Comparison of ENCODE assay signal across 8 cellular contexts in genomic region chr21:44800971-44801467, GRCh38. TPM values are rescaled to one million over a fixed set of nuclear protein-coding genes. Genes with fewer than 3 reads are reported as not detected.
A peak's percentile ranks its signal among the peaks of the same experiment; 100 is the strongest.
DNase-seq lines count a peak whose midpoint lies in the region; ATAC-seq and TF ChIP-seq lines count a peak whose summit lies in the region.

No MANE protein-coding gene starts in this region.

- H3K4me1 Mint-ChIP-seq in MCF 10A (ENCODE audit: insufficient read depth, unreplicated experiment) = peaks cover 34% of the 10 kb centered on the region

- peak overlapping the region; percentile 94 to 98 for H3K4me3 ChIP-seq in left lung
- peak overlapping the region; percentile 81 to 86 for H3K4me3 ChIP-seq in tibial artery

- peaks cover 14 to 42% of the 10 kb centered on the region in 2 donors for H3K4me1 ChIP-seq in left lung
- peaks cover 0 to 30% (median 24%) of the 10 kb centered on the region in 4 donors for H3K4me1 ChIP-seq in tibial artery

- peak; percentile 49 for TF ChIP-seq CTCF in MCF 10A (IDR thresholded peaks at IDR 0.05; ENCODE audit: unreplicated experiment)
- peak in 1 of 2 donors; percentile 6 for TF ChIP-seq CTCF in left lung (IDR thresholded peaks at IDR 0.05)
- peak; percentile 33 to 39 for TF ChIP-seq CTCF in tibial artery (IDR thresholded peaks at IDR 0.05)

- POLR2A ChIA-PET in MCF 10A (lab: Yijun Ruan, JAX) = interaction anchor here (0.6 to 5.4 kb wide), 24 partner anchors 8 to 1176 kb away, joined by 3 to 161 read pairs (median 4); partner anchors contain the start of genes PTTG1IP, SLX9 and SUMO3

- ATAC-seq in GM21423 (IDR thresholded peaks at IDR 0.05; ENCODE audit: unreplicated experiment) = peak; percentile 38
- peak; percentile 49 for ATAC-seq in left lung
- no peak for ATAC-seq in HG02623 (IDR thresholded peaks at IDR 0.05; ENCODE audit: unreplicated experiment)

- CTCF ChIA-PET in MCF 10A (lab: Yijun Ruan, JAX) = interaction anchor here (0.6 to 4.6 kb wide), 35 partner anchors 8 to 339 kb away, joined by 3 to 48 read pairs (median 5); partner anchors contain the start of genes KRTAP12-2 and SLX9

- H3K27me3 ChIP-seq in left lung (no peaks in the 10 kb centered on the region), tibial artery (no peaks in the 10 kb centered on the region)

- H3K36me3 Mint-ChIP-seq in MCF 10A (ENCODE audit: insufficient read depth, unreplicated experiment) = peaks cover 54% of the 10 kb centered on the region

- H3K9me3 ChIP-seq in left lung (no peaks in the 10 kb centered on the region), tibial artery (no peaks in the 10 kb centered on the region)

- DNase-seq in NCI-H1417 (lab: John Stamatoyannopoulos, UW) = peak; percentile 20 to 69 (median 65)
- no peak for DNase-seq in NCI-H1417 treated with DMSO at 0.1 percent for 48 hours (lab: John Stamatoyannopoulos, UW)
- peak; percentile 81 for DNase-seq in NCI-H69 (lab: John Stamatoyannopoulos, UW)
- DNase-seq in MCF 10A (ENCODE audit: unreplicated experiment) = peak; percentile 59
- no peak for DNase-seq in left lung
- no peak for DNase-seq in tibial artery

- peak overlapping the region; percentile 89 for H3K4me3 Mint-ChIP-seq in MCF 10A (ENCODE audit: unreplicated experiment)

- H3K27ac Mint-ChIP-seq in MCF 10A (ENCODE audit: low read depth, unreplicated experiment) = peak overlapping the region; percentile 54

- H3K9me3 Mint-ChIP-seq in MCF 10A (ENCODE audit: unreplicated experiment) = no peaks in the 10 kb centered on the region

- TSS peak; percentile 29 for BruUV-seq in MCF 10A (replicated peaks; lab: Mats Ljungman, UMichigan)

- no peaks in the 10 kb centered on the region for H3K27me3 Mint-ChIP-seq in MCF 10A (ENCODE audit: insufficient read depth, unreplicated experiment)

- intact Hi-C loops in MCF 10A (cut with micrococcal nuclease) (loop anchor here (1.0 to 2.0 kb wide), 5 partner anchors 46 to 328 kb away; no protein-coding TSS in a partner anchor), left lung (cut with DNase I) (no loop called here), tibial artery (cut with DNase I; ENCODE audit: low total_unique reads) (loop anchor here (5.0 kb wide), 1 partner anchor 76 kb away; no protein-coding TSS in a partner anchor)

- peaks cover 0 to 47% of the 10 kb centered on the region in 2 donors for H3K36me3 ChIP-seq in left lung
- H3K36me3 ChIP-seq in tibial artery = peaks cover 10 to 33% (median 11%) of the 10 kb centered on the region in 3 donors

- H3K27ac ChIP-seq in left lung = peak overlapping the region; percentile 60 to 75
- peak overlapping the region; percentile 62 to 77 for H3K27ac ChIP-seq in tibial artery

RNA-seq across cellular contexts. Expression of gene UBE2G2, which starts 0.6 kb away (rescaled TPM):
- total RNA-seq in MCF 10A (2022) (122 and 147 TPM in 2 replicates), left lung (10 to 100 TPM; 75.0 to 90.9 TPM)

RNA-seq across cellular contexts. Expression of gene SUMO3, which starts 16.8 kb away (rescaled TPM):
- total RNA-seq in MCF 10A (2022) (59.5 and 62.3 TPM in 2 replicates), left lung (10 to 100 TPM; 92.4 to 99.3 TPM)

Comparison
In these comparisons a context has a peak if more than half of its experiments do, and no peak if none do; other contexts are left out.
1. DNase-seq: peak in NCI-H1417 (3 of 3), NCI-H69 (single experiment) and MCF 10A (single experiment); none in NCI-H1417 treated with DMSO at 0.1 percent for 48 hours (single experiment), left lung (0 of 2) and tibial artery (0 of 2).
2. intact Hi-C loops: an anchor here in MCF 10A (1.0 to 2.0 kb wide) and tibial artery (5.0 kb wide); none called in left lung.